1 cellular context compared by ENCODE assay signal in the genomic region with DNA sequence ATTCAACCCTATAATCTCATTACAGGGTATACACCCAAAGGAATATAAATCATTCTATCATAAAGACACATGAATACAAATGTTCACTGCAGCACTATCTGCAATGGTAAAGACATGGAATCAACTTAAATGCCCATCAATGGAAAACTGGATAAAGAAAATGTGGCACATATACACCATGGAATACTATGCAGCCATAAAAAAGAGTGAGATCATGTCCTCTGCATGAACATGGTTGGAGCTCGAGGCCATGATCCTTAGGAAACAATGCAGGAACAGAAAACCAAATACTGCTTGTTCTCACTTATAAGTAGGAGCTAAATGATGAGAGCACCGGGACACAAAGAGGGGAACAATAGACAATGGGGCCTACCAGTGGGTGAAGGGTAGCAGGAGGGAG.
TF ChIP-seq lines count a peak whose summit lies in the region.

No MANE protein-coding gene starts in this region.

TF ChIP-seq in GM12878, 131 proteins besides CTCF, POLR2A, EP300 and RAD21:
- TF ChIP-seq ZNF274 (IDR thresholded peaks at IDR 0.05; ENCODE audit: insufficient read depth, insufficient read length) (no peak), MYB (IDR thresholded peaks at IDR 0.05; ENCODE audit: borderline replicate concordance, low read depth, low read length) (no peak), FOXM1 (IDR thresholded peaks at IDR 0.05; ENCODE audit: low read depth, low read length) (0 out of 2 replicates have a peak, but pooled peaks have one; percentile 12), ESRRA (IDR thresholded peaks at IDR 0.05; ENCODE audit: low read length) (no peak), BMI1 (IDR thresholded peaks at IDR 0.05; ENCODE audit: borderline replicate concordance) (no peak)
- TF ChIP-seq, protein P1, sequence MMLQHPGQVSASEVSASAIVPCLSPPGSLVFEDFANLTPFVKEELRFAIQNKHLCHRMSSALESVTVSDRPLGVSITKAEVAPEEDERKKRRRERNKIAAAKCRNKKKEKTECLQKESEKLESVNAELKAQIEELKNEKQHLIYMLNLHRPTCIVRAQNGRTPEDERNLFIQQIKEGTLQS (IDR thresholded peaks at IDR 0.05; ENCODE audit: borderline replicate concordance, extremely low read depth, low read depth, low read length): no peak
- TF ChIP-seq, protein P2, sequence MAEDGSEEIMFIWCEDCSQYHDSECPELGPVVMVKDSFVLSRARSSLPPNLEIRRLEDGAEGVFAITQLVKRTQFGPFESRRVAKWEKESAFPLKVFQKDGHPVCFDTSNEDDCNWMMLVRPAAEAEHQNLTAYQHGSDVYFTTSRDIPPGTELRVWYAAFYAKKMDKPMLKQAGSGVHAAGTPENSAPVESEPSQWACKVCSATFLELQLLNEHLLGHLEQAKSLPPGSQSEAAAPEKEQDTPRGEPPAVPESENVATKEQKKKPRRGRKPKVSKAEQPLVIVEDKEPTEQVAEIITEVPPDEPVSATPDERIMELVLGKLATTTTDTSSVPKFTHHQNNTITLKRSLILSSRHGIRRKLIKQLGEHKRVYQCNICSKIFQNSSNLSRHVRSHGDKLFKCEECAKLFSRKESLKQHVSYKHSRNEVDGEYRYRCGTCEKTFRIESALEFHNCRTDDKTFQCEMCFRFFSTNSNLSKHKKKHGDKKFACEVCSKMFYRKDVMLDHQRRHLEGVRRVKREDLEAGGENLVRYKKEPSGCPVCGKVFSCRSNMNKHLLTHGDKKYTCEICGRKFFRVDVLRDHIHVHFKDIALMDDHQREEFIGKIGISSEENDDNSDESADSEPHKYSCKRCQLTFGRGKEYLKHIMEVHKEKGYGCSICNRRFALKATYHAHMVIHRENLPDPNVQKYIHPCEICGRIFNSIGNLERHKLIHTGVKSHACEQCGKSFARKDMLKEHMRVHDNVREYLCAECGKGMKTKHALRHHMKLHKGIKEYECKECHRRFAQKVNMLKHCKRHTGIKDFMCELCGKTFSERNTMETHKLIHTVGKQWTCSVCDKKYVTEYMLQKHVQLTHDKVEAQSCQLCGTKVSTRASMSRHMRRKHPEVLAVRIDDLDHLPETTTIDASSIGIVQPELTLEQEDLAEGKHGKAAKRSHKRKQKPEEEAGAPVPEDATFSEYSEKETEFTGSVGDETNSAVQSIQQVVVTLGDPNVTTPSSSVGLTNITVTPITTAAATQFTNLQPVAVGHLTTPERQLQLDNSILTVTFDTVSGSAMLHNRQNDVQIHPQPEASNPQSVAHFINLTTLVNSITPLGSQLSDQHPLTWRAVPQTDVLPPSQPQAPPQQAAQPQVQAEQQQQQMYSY (CRISPR knock-in tag; IDR thresholded peaks at IDR 0.05): no peak
- TF ChIP-seq, protein P3, sequence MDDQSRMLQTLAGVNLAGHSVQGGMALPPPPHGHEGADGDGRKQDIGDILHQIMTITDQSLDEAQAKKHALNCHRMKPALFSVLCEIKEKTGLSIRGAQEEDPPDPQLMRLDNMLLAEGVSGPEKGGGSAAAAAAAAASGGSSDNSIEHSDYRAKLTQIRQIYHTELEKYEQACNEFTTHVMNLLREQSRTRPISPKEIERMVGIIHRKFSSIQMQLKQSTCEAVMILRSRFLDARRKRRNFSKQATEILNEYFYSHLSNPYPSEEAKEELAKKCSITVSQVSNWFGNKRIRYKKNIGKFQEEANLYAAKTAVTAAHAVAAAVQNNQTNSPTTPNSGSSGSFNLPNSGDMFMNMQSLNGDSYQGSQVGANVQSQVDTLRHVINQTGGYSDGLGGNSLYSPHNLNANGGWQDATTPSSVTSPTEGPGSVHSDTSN (IDR thresholded peaks at IDR 0.05; ENCODE audit: insufficient replicate concordance, low read depth, low read length): no peak
TF ChIP-seq in GM12878: peak in this region for 1.
